ENCODE assay signal across 14 cellular contexts in the genomic region with DNA sequence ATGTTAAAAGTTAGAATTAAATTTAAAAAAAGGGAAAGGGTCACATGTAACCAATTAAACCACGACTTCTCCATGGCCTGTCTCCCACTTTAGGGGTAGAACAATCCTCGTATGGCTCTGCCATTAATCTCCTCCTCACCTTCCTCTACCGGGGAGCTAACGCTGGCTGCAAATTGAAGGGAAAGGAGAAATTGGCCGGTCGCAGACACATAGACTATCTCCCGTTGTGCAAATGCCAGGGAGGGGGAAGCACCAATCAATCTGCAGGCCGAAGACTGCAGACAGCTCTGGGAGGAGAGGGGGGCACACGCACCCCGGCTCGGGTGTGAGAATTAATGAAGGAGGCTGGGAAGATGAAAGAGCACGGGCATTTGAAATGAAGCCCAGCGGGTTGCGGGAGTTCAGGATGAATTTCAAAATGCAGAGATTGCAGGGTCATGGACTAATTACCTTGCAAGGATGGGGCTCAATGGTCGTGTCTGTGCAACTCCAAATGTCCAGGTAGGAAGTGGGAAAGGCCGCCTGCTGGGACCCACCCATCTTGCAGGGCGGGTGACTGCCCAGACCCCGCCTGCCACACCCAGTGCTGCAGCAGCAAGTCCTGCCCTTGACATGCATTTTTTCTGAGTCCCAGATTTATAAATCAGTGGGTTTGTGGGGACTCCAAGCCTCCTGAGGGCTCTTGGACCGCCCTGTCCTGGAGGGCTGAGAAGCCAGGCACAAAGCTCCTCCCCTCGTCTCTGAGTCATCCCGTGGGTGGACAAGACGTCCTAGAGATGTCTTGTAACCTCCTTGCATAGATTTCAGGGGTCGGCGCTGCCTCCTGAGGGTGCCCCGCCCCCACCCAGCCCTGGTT.
"Had no signal": no experiment of that assay in that cellular context is flagged by ENCODE, and none has a peak within 500 bp of the region (broad histone marks: within the 10 kb centered on the region; RNA-seq: fewer than 3 reads in every experiment).

No MANE protein-coding gene starts in this region.

- H3K9me3 Mint-ChIP-seq: activated CD4-positive, alpha-beta T cell treated with anti-CD3 and anti-CD28 coated beads, Interleukin-2, amount 10 ng/mL, durations not matched to agents 24 days and 14 days; activated T-cell treated with anti-CD3 and anti-CD28 coated beads, Interleukin-2, amount 50 U/mL, for 24 hours had no signal

- H3K4me2 ChIP-seq: neural progenitor cell had no signal

- H3K36me3 ChIP-seq: heart left ventricle, neural progenitor cell, pancreas, sigmoid colon, spleen, uterus had no signal

- ATAC-seq: effector memory CD8-positive, alpha-beta T cell; heart left ventricle; pancreas; WTC11 had no signal

- H3K27ac Mint-ChIP-seq: activated CD4-positive, alpha-beta T cell treated with anti-CD3 and anti-CD28 coated beads, Interleukin-2, amount 10 ng/mL, durations not matched to agents 24 days and 14 days; activated T-cell treated with anti-CD3 and anti-CD28 coated beads, Interleukin-2, amount 50 U/mL, for 24 hours; effector memory CD8-positive, alpha-beta T cell; naive B cell; neural progenitor cell; WTC11 had no signal

- H3K9me3 ChIP-seq: heart left ventricle, pancreas, sigmoid colon, spleen, uterus had no signal

- H3K4me3 ChIP-seq: heart left ventricle, neural progenitor cell, pancreas, sigmoid colon, spleen, uterus had no signal

- H3K4me3 Mint-ChIP-seq: activated CD4-positive, alpha-beta T cell treated with anti-CD3 and anti-CD28 coated beads, Interleukin-2, amount 10 ng/mL, durations not matched to agents 24 days and 14 days; activated T-cell treated with anti-CD3 and anti-CD28 coated beads, Interleukin-2, amount 50 U/mL, for 24 hours; effector memory CD8-positive, alpha-beta T cell; naive B cell; neural progenitor cell; WTC11 had no signal

- H3K27me3 ChIP-seq: neural progenitor cell, pancreas, uterus had no signal

- DNase-seq: activated CD4-positive, alpha-beta T cell treated with anti-CD3 and anti-CD28 coated beads, Interleukin-2, amount 10 ng/mL, durations not matched to agents 24 days and 14 days; activated naive CD4-positive, alpha-beta T cell treated with anti-CD3 and anti-CD28 coated beads, Interleukin-2, amount 50 U/mL, for 16 hours; activated T-cell treated with anti-CD3 and anti-CD28 coated beads, Interleukin-2, amount 50 U/mL, for 24 hours; dermis blood vessel endothelial cell; effector memory CD8-positive, alpha-beta T cell; naive B cell; pancreas; spleen; T-helper 2 cell had no signal

- H3K4me1 Mint-ChIP-seq: activated CD4-positive, alpha-beta T cell treated with anti-CD3 and anti-CD28 coated beads, Interleukin-2, amount 10 ng/mL, durations not matched to agents 24 days and 14 days; neural progenitor cell; WTC11 had no signal

- H3K27me3 Mint-ChIP-seq: activated CD4-positive, alpha-beta T cell treated with anti-CD3 and anti-CD28 coated beads, Interleukin-2, amount 10 ng/mL, durations not matched to agents 24 days and 14 days had no signal

- H3K27ac ChIP-seq: heart left ventricle, neural progenitor cell, pancreas, sigmoid colon, spleen, uterus had no signal

- H3K4me1 ChIP-seq: heart left ventricle, neural progenitor cell, pancreas, sigmoid colon, spleen, uterus had no signal

- H2AFZ ChIP-seq: neural progenitor cell had no signal

- H3K36me3 Mint-ChIP-seq: naive B cell, neural progenitor cell had no signal
